Comparison of ENCODE assay signal across 8 cellular contexts in genomic region chr11:75328426-75329277, GRCh38. TPM values are rescaled to one million over a fixed set of nuclear protein-coding genes. Genes with fewer than 3 reads are reported as not detected.
DNase-seq lines count a peak whose midpoint lies in the region; ATAC-seq and TF ChIP-seq lines count a peak whose summit lies in the region.

No MANE protein-coding gene starts in this region.

- peaks cover 11% of the 10 kb centered on the region for H3K9me3 Mint-ChIP-seq in nephron progenitor cell

- H3K4me1 ChIP-seq in HUES6 (ENCODE audit: control insufficient read depth, insufficient read depth, low read length) (peaks cover 71% of the 10 kb centered on the region), OCI-LY7 (ENCODE audit: insufficient read depth, low read length, poor library complexity, severe bottlenecking) (peaks cover 5% of the 10 kb centered on the region), vagina (peaks cover 53% of the 10 kb centered on the region)

- intact Hi-C loops in OCI-LY7 (cut with micrococcal nuclease; ENCODE audit: unreplicated experiment): loop anchor here (1.0 kb wide), 1 partner anchor 56 kb away; no protein-coding TSS in a partner anchor
- intact Hi-C loops in vagina (cut with DNase I): loop anchor here (2.0 kb wide), 1 partner anchor 56 kb away; no protein-coding TSS in a partner anchor

- no peaks in the 10 kb centered on the region for H4K20me1 ChIP-seq in OCI-LY7 (ENCODE audit: insufficient read depth, low read length)

- H3K36me3 ChIP-seq in HUES6 (ENCODE audit: control insufficient read depth, insufficient read depth, low read length) (peaks cover 16% of the 10 kb centered on the region; the same call in 1 of the 2 replicates), OCI-LY7 (ENCODE audit: insufficient read depth, low read length) (no peaks in the 10 kb centered on the region), vagina (no peaks in the 10 kb centered on the region)

- H3K27me3 Mint-ChIP-seq in nephron progenitor cell (ENCODE audit: low read depth, poor library complexity): no peaks in the 10 kb centered on the region

- peak overlapping the region; percentile 28 for H3K27ac Mint-ChIP-seq in nephron progenitor cell

- peak; percentile 64 for DNase-seq in GF-D8 (lab: John Stamatoyannopoulos, UW)
- peak; percentile 45 for DNase-seq in OCI-LY7 (ENCODE audit: low spot score)
- peak; percentile 54 for DNase-seq in activated effector memory CD4-positive, alpha-beta T cell treated with Interleukin-2 at 50 U/mL for 16 hours
- DNase-seq in fibroblast of peridontal ligament (ENCODE audit: extremely low read depth): peak; percentile 74
- peak; percentile 67 for DNase-seq in nephron progenitor cell
- DNase-seq in vagina (ENCODE audit: extremely low spot score in 2 of 2): no peak

- no TSS peak for BruUV-seq in OCI-LY7 (replicated peaks; lab: Mats Ljungman, UMichigan)

- CTCF ChIA-PET in OCI-LY7 (lab: Charles Lee; ENCODE audit: unreplicated experiment): no interaction called here

- POLR2A ChIA-PET in OCI-LY7 (lab: Charles Lee): interaction anchor here (0.7 kb wide), 2 partner anchors 18 to 242 kb away, joined by 4 read pairs; no protein-coding TSS in a partner anchor

- H3K27ac ChIP-seq in HUES6 (ENCODE audit: low read depth, low read length): peak overlapping the region; percentile 99; the same call in 1 of the 2 replicates
- no peak overlapping the region for H3K27ac ChIP-seq in OCI-LY7 (ENCODE audit: low read depth, low read length, poor library complexity, severe bottlenecking)
- H3K27ac ChIP-seq in vagina: peak overlapping the region; percentile 69

- H3K36me3 Mint-ChIP-seq in nephron progenitor cell (ENCODE audit: low read depth): peaks cover 10% of the 10 kb centered on the region

- peaks cover 35% of the 10 kb centered on the region for H3K4me1 Mint-ChIP-seq in nephron progenitor cell

- H2AFZ ChIP-seq in OCI-LY7 (ENCODE audit: low read length): no peak overlapping the region

- TF ChIP-seq CTCF in OCI-LY7 (conservative IDR thresholded peaks at IDR 0.05; ENCODE audit: low read length) (peak; percentile 65), nephron progenitor cell (IDR thresholded peaks at IDR 0.05) (peak; percentile 45), vagina (IDR thresholded peaks at IDR 0.05) (peak; percentile 58 to 72 (median 69))

- no peaks in the 10 kb centered on the region for H3K27me3 ChIP-seq in HUES6 (ENCODE audit: control insufficient read depth, insufficient read depth, low read length)
- H3K27me3 ChIP-seq in vagina: no peaks in the 10 kb centered on the region

- no peaks in the 10 kb centered on the region for H3K79me2 ChIP-seq in OCI-LY7 (ENCODE audit: insufficient read depth, low read depth, low read length)

- H3K4me2 ChIP-seq in OCI-LY7 (ENCODE audit: low read length): no peak overlapping the region

- H3K9me3 ChIP-seq in HUES6 (ENCODE audit: control insufficient read depth, insufficient read depth, low read depth, low read length): no peaks in the 10 kb centered on the region
- no peaks in the 10 kb centered on the region for H3K9me3 ChIP-seq in OCI-LY7 (ENCODE audit: low read length)
- H3K9me3 ChIP-seq in vagina: no peaks in the 10 kb centered on the region

- H3K9ac ChIP-seq in HUES6 (ENCODE audit: low read length): peak overlapping the region; percentile 94

- ATAC-seq in GM19328 (IDR thresholded peaks at IDR 0.05; ENCODE audit: unreplicated experiment): no peak

- TF ChIP-seq POLR2A in vagina (IDR thresholded peaks at IDR 0.05): no peak

- H3K4me3 ChIP-seq in HUES6 (ENCODE audit: low read depth, low read length) (no peak overlapping the region), OCI-LY7 (ENCODE audit: low read depth, low read length, poor library complexity, severe bottlenecking) (no peak overlapping the region), vagina (no peak overlapping the region)

- no peaks in the 10 kb centered on the region for H3K9me2 ChIP-seq in OCI-LY7 (ENCODE audit: insufficient read depth, low read length)

- H3K4me3 Mint-ChIP-seq in nephron progenitor cell: no peak overlapping the region

RNA-seq across cellular contexts. Expression of gene ARRB1, which starts 22.8 kb away (rescaled TPM):
- not detected in 2 replicates for total RNA-seq in OCI-LY7 (2014; rRNA removed; shearing (Covaris generic))
- not detected in 2 replicates for total RNA-seq in OCI-LY7 (2022)
- 33.1 TPM for total RNA-seq in vagina

Comparison
In these comparisons a context has a peak if more than half of its experiments do, and no peak if none do; other contexts are left out.
1. DNase-seq: peak in GF-D8 (single experiment), OCI-LY7 (single experiment), activated effector memory CD4-positive, alpha-beta T cell treated with Interleukin-2 at 50 U/mL for 16 hours (single experiment), fibroblast of peridontal ligament (single experiment) and nephron progenitor cell (single experiment); none in vagina (0 of 2).
2. RNA of gene ARRB1, which starts 22.8 kb away (total RNA-seq): 33.1 TPM in vagina (single experiment); not detected in OCI-LY7; every median in the first group is over 10 times any median in the second.
3. Peak in every context shown above with its lines, with median percentiles within 50 percentile points of each other: CTCF ChIP-seq.